16 cellular contexts compared by ENCODE assay signal in the genomic region with DNA sequence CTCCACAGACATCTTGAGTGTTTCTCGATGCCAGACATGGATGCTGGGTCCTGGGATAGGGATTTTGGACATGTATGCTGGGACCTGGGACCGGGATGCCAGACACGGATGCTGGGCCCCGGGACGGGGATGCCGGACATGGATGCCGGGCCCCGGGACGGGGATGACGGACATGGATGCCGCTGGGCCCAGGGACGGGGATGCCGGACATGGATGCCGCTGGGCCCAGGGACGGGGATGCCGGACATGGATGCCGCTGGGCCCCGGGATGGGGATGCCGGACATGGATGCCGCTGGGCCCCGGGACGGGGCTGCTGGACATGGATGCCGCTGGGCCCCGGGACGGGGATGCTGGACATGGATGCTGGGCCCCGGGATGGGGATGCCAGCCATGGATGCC.
DNase-seq lines count a peak whose midpoint lies in the region; ATAC-seq and TF ChIP-seq lines count a peak whose summit lies in the region.
"Had no signal": no experiment of that assay in that cellular context is flagged by ENCODE, and none has a peak within 500 bp of the region (broad histone marks: within the 10 kb centered on the region; RNA-seq: fewer than 3 reads in every experiment).

No MANE protein-coding gene starts in this region.

- TF ChIP-seq EP300 in ovary (IDR thresholded peaks at IDR 0.05), result no peak
- no peak for TF ChIP-seq EP300 in tibial nerve (IDR thresholded peaks at IDR 0.05)

- H3K9me3 ChIP-seq in ascending aorta, result no peaks in the 10 kb centered on the region
- no peaks in the 10 kb centered on the region for H3K9me3 ChIP-seq in esophagus (ENCODE audit: control insufficient read depth in 2 of 2, insufficient read depth in 1 of 2, low read depth in 1 of 2, low read length in 1 of 2)
- no peaks in the 10 kb centered on the region for H3K9me3 ChIP-seq in ovary
- H3K9me3 ChIP-seq in tibial nerve, result no peaks in the 10 kb centered on the region
- H3K9me3 ChIP-seq: BLaER1 had no signal

- WGBS in esophagus, 2 donors, result 97 to 98% methylated on average over 26 of the region's 26 CpGs
- WGBS in ovary, 3 donors, result 94 to 96% (median 94%) methylated on average over 24 to 26 of the region's 26 CpGs
- 96 to 97% methylated on average over 26 of the region's 26 CpGs for WGBS in tibial nerve, 2 donors

- TF ChIP-seq CTCF in ascending aorta (IDR thresholded peaks at IDR 0.05) (no peak), ovary (IDR thresholded peaks at IDR 0.05) (no peak), tibial nerve (IDR thresholded peaks at IDR 0.05) (no peak)

- TF ChIP-seq POLR2A in ovary (IDR thresholded peaks at IDR 0.05), result no peak
- TF ChIP-seq POLR2A in tibial nerve (IDR thresholded peaks at IDR 0.05), result no peak

- H3K4me3 ChIP-seq in ascending aorta (peak overlapping the region in 1 of 2 donors; percentile 31), esophagus (ENCODE audit: low read depth in 1 of 2, low read length in 2 of 2) (no peak overlapping the region), ovary (no peak overlapping the region), tibial nerve (no peak overlapping the region)
- H3K4me3 ChIP-seq: BLaER1 had no signal

- H3K27ac ChIP-seq in ascending aorta (peak overlapping the region; percentile 88 to 98), esophagus (ENCODE audit: low read depth in 2 of 2, low read length in 1 of 2) (peak overlapping the region; percentile 50 to 87), ovary (peak overlapping the region; percentile 74 to 77), tibial nerve (peak overlapping the region; percentile 67 to 91 (median 88))
- H3K27ac ChIP-seq: BLaER1 had no signal

- H3K36me3 ChIP-seq in ascending aorta (peaks cover 11 to 31% of the 10 kb centered on the region in 2 donors), esophagus (ENCODE audit: control insufficient read depth in 2 of 2, insufficient read depth in 2 of 2, low read length in 1 of 2) (no peaks in the 10 kb centered on the region), ovary (no peaks in the 10 kb centered on the region), tibial nerve (peaks cover 0 to 29% (median 0%) of the 10 kb centered on the region in 3 donors)
- H3K36me3 ChIP-seq: BLaER1 had no signal

- H3K27me3 ChIP-seq in ascending aorta (no peaks in the 10 kb centered on the region), esophagus (ENCODE audit: control insufficient read depth in 1 of 2, insufficient read depth in 2 of 2, low read length in 2 of 2) (no peaks in the 10 kb centered on the region), ovary (no peaks in the 10 kb centered on the region), tibial nerve (no peaks in the 10 kb centered on the region)
- H3K27me3 ChIP-seq: BLaER1 had no signal

- H3K4me1 ChIP-seq in ascending aorta (peaks cover 43 to 79% of the 10 kb centered on the region in 2 donors), esophagus (ENCODE audit: control insufficient read depth in 2 of 2, insufficient read depth in 2 of 2, low read length in 1 of 2) (peaks cover 2 to 24% of the 10 kb centered on the region in 2 donors), ovary (ENCODE audit: insufficient read depth) (peaks cover 26% of the 10 kb centered on the region), tibial nerve (peaks cover 0 to 87% (median 29%) of the 10 kb centered on the region in 4 donors)

- no peak for DNase-seq in ascending aorta (ENCODE audit: low spot score in 2 of 2)
- DNase-seq in ovary, result peak in 2 of 5 donors; percentile 26 to 39
- DNase-seq in tibial nerve (ENCODE audit: low spot score in 2 of 2), result no peak
- no peak for DNase-seq in NCI-H1417 treated with DMSO at 0.1 percent for 48 hours (lab: John Stamatoyannopoulos, UW)
- DNase-seq in activated CD8-positive, alpha-beta memory T cell treated with anti-CD3 and anti-CD28 coated beads, Interleukin-2, amount 50 U/mL, for 4 hours, result no peak
- DNase-seq: activated B cell treated with CpG ODN at 0.5 μM for 24 hours, activated gamma-delta T cell, DMS 273 treated with DMSO at 0.1 percent for 48 hours, H7, kidney glomerular epithelial cell, NCI-H187 treated with DMSO at 0.1 percent for 48 hours, NCI-H446 treated with DMSO at 0.1 percent for 48 hours, SIG-M5 had no signal

- ATAC-seq in GM19023 (IDR thresholded peaks at IDR 0.05; ENCODE audit: unreplicated experiment), result no peak

- intact Hi-C loops in ascending aorta (cut with DNase I) (loop anchor here (5.0 kb wide), 3 partner anchors 63 to 162 kb away; partner anchors contain the start of gene ZBTB16), ovary (cut with DNase I) (loop anchor here in 1 of 4 donors (10.0 kb wide), 1 partner anchor 56 kb away; no protein-coding TSS in a partner anchor)
